Comparison of ENCODE assay signal across 19 cellular contexts in genomic region chr12:61713121-61713520, GRCh38.
"Had no signal": no experiment of that assay in that cellular context is flagged by ENCODE, and none has a peak within 500 bp of the region (broad histone marks: within the 10 kb centered on the region; RNA-seq: fewer than 3 reads in every experiment).

No MANE protein-coding gene starts in this region.

- H3K4me1 ChIP-seq: pancreas, right lobe of liver, testis had no signal

- H3K4me3 ChIP-seq: mucosa of descending colon, pancreas, right lobe of liver, testis had no signal

- H3K27me3 ChIP-seq: neutrophil, pancreas, right lobe of liver, testis had no signal

- H3K36me3 ChIP-seq: neutrophil, pancreas, right lobe of liver had no signal

- H3K9me3 ChIP-seq: neutrophil, pancreas, right lobe of liver, testis had no signal

- DNase-seq: activated CD4-positive, alpha-beta T cell treated with anti-CD3 and anti-CD28 coated beads, Interleukin-2, amount 10 ng/mL, durations not matched to agents 24 days and 14 days; activated CD8-positive, alpha-beta T cell treated with anti-CD3 and anti-CD28 coated beads for 36 hours; activated naive CD4-positive, alpha-beta T cell treated with anti-CD3 and anti-CD28 coated beads for 36 hours; activated T-cell treated with anti-CD3 and anti-CD28 coated beads, Interleukin-2, amount 50 U/mL, for 24 hours; caudate nucleus; endodermal cell; head of caudate nucleus; left ventricle myocardium superior; mucosa of descending colon; naive B cell; pancreas; right lobe of liver; small intestine; stimulated activated CD4-positive, alpha-beta T cell treated with anti-CD3 and anti-CD28 coated beads, Interleukin-4, amount 100 ng/mL, for 1 hour; T-helper 1 cell; T1000; testis had no signal

- H3K27ac ChIP-seq: epithelial cell of prostate, neutrophil, pancreas, right lobe of liver, testis had no signal

- ATAC-seq: activated CD8-positive, alpha-beta T cell treated with anti-CD3 and anti-CD28 coated beads for 36 hours; left ventricle myocardium superior; mucosa of descending colon; pancreas; right lobe of liver had no signal
